Comparison of ENCODE assay signal across 21 cellular contexts in genomic region chr7:29879609-29880008, GRCh38.
DNase-seq lines count a peak whose midpoint lies in the region; ATAC-seq, FAIRE-seq and TF ChIP-seq lines count a peak whose summit lies in the region.
"Had no signal": no experiment of that assay in that cellular context is flagged by ENCODE, and none has a peak within 500 bp of the region (broad histone marks: within the 10 kb centered on the region; RNA-seq: fewer than 3 reads in every experiment).

No MANE protein-coding gene starts in this region.

- no peak for ATAC-seq in K562
- ATAC-seq: T-cell had no signal

- no peaks in the 10 kb centered on the region for H3K9me3 Mint-ChIP-seq in activated CD4-positive, alpha-beta memory T cell treated with anti-CD3 and anti-CD28 coated beads, Interleukin-2, amount 10 ng/mL, durations not matched to agents 7 days and 5 days
- no peaks in the 10 kb centered on the region for H3K9me3 Mint-ChIP-seq in activated T-cell treated with anti-CD3 and anti-CD28 coated beads, Interleukin-2, amount 50 U/mL, for 24 hours
- H3K9me3 Mint-ChIP-seq: activated B cell treated with CpG ODN at 0.5 μM for 24 hours; dendritic cell treated with granulocyte-macrophage colony-stimulating factor and Interleukin-4, amounts not matched to agents 40 ng/mL and 50 ng/mL, for 4 days; mesothelial cell of epicardium; T-cell had no signal

- H3K4me3 ChIP-seq in K562 (no peak overlapping the region), right atrium auricular region (no peak overlapping the region)
- H3K4me3 ChIP-seq: esophagus squamous epithelium, HAP-1, Peyer's patch had no signal

- H3K36me3 Mint-ChIP-seq in activated CD4-positive, alpha-beta memory T cell treated with anti-CD3 and anti-CD28 coated beads, Interleukin-2, amount 10 ng/mL, durations not matched to agents 7 days and 5 days (ENCODE audit: low read depth), result no peaks in the 10 kb centered on the region
- H3K36me3 Mint-ChIP-seq in activated T-cell treated with anti-CD3 and anti-CD28 coated beads, Interleukin-2, amount 50 U/mL, for 24 hours (ENCODE audit: low read depth), result no peaks in the 10 kb centered on the region
- H3K36me3 Mint-ChIP-seq: activated naive CD8-positive, alpha-beta T cell; T-cell had no signal

- POLR2A ChIA-PET in K562 (lab: Yijun Ruan, JAX), result no interaction called here
- POLR2A ChIA-PET in activated CD4-positive, alpha-beta memory T cell treated with anti-CD3 and anti-CD28 coated beads, Interleukin-2, amount 10 ng/mL, durations not matched to agents 7 days and 5 days (lab: Charles Lee), result no interaction called here

- no peaks in the 10 kb centered on the region for H3K79me2 ChIP-seq in K562 (ENCODE audit: control insufficient read depth, insufficient read depth, low read length)

- no peak for TF ChIP-seq EP300 in K562 (IDR thresholded peaks at IDR 0.05; ENCODE audit: low read length)

- H3K9me1 ChIP-seq in K562 (ENCODE audit: control insufficient read depth, insufficient read depth, low read length), result no peaks in the 10 kb centered on the region

- H3K4me3 Mint-ChIP-seq in activated CD4-positive, alpha-beta memory T cell treated with anti-CD3 and anti-CD28 coated beads, Interleukin-2, amount 10 ng/mL, durations not matched to agents 7 days and 5 days, result no peak overlapping the region
- H3K4me3 Mint-ChIP-seq in activated T-cell treated with anti-CD3 and anti-CD28 coated beads, Interleukin-2, amount 50 U/mL, for 24 hours, result no peak overlapping the region
- H3K4me3 Mint-ChIP-seq: activated B cell treated with CpG ODN at 0.5 μM for 24 hours; activated naive CD8-positive, alpha-beta T cell; dendritic cell treated with granulocyte-macrophage colony-stimulating factor and Interleukin-4, amounts not matched to agents 40 ng/mL and 50 ng/mL, for 4 days; mesothelial cell of epicardium; T-cell had no signal

- no peak overlapping the region for H3K4me2 ChIP-seq in K562 (ENCODE audit: insufficient read depth, low read length)

- H3K9ac ChIP-seq in K562 (ENCODE audit: insufficient read depth in 1 of 2, low read depth in 2 of 2, low read length in 2 of 2), result no peak overlapping the region

- TF ChIP-seq RAD21 in K562 (CRISPR knock-in tag; conservative IDR thresholded peaks at IDR 0.05 in 1 of 2, IDR thresholded peaks at IDR 0.05 in 1 of 2), result no peak

- H3K4me1 ChIP-seq in K562 (replicated peaks in 1 of 2; ENCODE audit: control insufficient read depth in 2 of 2, insufficient read depth in 2 of 2, low read length in 2 of 2), result peaks cover 0 to 3% of the 10 kb centered on the region in 2 experiments; a peak in 1 of 5 replicates
- H3K4me1 ChIP-seq in right atrium auricular region, result no peaks in the 10 kb centered on the region
- H3K4me1 ChIP-seq: HAP-1, Peyer's patch had no signal

- no peak overlapping the region for H2AFZ ChIP-seq in K562 (ENCODE audit: low read depth, low read length)

- TF ChIP-seq POLR2A in K562 (conservative IDR thresholded peaks at IDR 0.05), result no peak

- FAIRE-seq in K562 (lab: Jason Lieb, UNC), result no peak
- FAIRE-seq: small intestine had no signal

- H3K27me3 ChIP-seq in K562 (ENCODE audit: control insufficient read depth in 2 of 2, insufficient read depth in 2 of 2, low read length in 2 of 2) (no peaks in the 10 kb centered on the region), right atrium auricular region (no peaks in the 10 kb centered on the region)
- H3K27me3 ChIP-seq: Peyer's patch had no signal

- intact Hi-C loops in K562 (cut with micrococcal nuclease), result loop anchor here (2.0 to 5.0 kb wide), 2 partner anchors 41 to 183 kb away; no protein-coding TSS in a partner anchor

- TF ChIP-seq CTCF in K562 (IDR thresholded peaks at IDR 0.05 in 2 of 3, conservative IDR thresholded peaks at IDR 0.05 in 1 of 3; ENCODE audit: insufficient read depth in 2 of 3, low read depth in 1 of 3, low read length in 3 of 3) (no peak), right atrium auricular region (IDR thresholded peaks at IDR 0.05) (no peak)

- H4K20me1 ChIP-seq in K562 (replicated peaks; ENCODE audit: control insufficient read depth, insufficient read depth, low read length), result no peaks in the 10 kb centered on the region

- H3K4me1 Mint-ChIP-seq in activated CD4-positive, alpha-beta memory T cell treated with anti-CD3 and anti-CD28 coated beads, Interleukin-2, amount 10 ng/mL, durations not matched to agents 7 days and 5 days, result no peaks in the 10 kb centered on the region
- H3K4me1 Mint-ChIP-seq in activated T-cell treated with anti-CD3 and anti-CD28 coated beads, Interleukin-2, amount 50 U/mL, for 24 hours (ENCODE audit: low read depth), result peaks cover 12% of the 10 kb centered on the region

- BruUV-seq in K562 (replicated peaks; lab: Mats Ljungman, UMichigan), result no TSS peak

- in situ Hi-C loops in K562 (cut with MboI), result loop anchor here (10.0 kb wide), 1 partner anchor 175 kb away; no protein-coding TSS in a partner anchor

- CTCF ChIA-PET in K562 (lab: Yijun Ruan, JAX; ENCODE audit: low intra/inter-chr PET ratio), result no interaction called here
- CTCF ChIA-PET in activated CD4-positive, alpha-beta memory T cell treated with anti-CD3 and anti-CD28 coated beads, Interleukin-2, amount 10 ng/mL, durations not matched to agents 7 days and 5 days (lab: Charles Lee), result interaction anchor here (1.5 kb wide), 1 partner anchor 182 kb away, joined by 6 read pairs; no protein-coding TSS in a partner anchor

- H3K27me3 Mint-ChIP-seq in activated CD4-positive, alpha-beta memory T cell treated with anti-CD3 and anti-CD28 coated beads, Interleukin-2, amount 10 ng/mL, durations not matched to agents 7 days and 5 days, result peaks cover 26% of the 10 kb centered on the region
- H3K27me3 Mint-ChIP-seq in activated T-cell treated with anti-CD3 and anti-CD28 coated beads, Interleukin-2, amount 50 U/mL, for 24 hours, result peaks cover 14% of the 10 kb centered on the region

- no peaks in the 10 kb centered on the region for H3K9me3 ChIP-seq in K562 (replicated peaks; ENCODE audit: control insufficient read depth, insufficient read depth, low read depth, low read length)
- no peaks in the 10 kb centered on the region for H3K9me3 ChIP-seq in right atrium auricular region
- H3K9me3 ChIP-seq: esophagus squamous epithelium, HAP-1, Peyer's patch had no signal

- DNase-seq in stimulated activated CD4-positive, alpha-beta T cell treated with anti-CD3 and anti-CD28 coated beads, Interleukin-15, amount 100 ng/mL, for 24 hours, result peak; percentile 15
- DNase-seq in stimulated activated CD4-positive, alpha-beta T cell treated with anti-CD3 and anti-CD28 coated beads, Interleukin-2, amount 100 ng/mL, for 48 hours, result no peak
- DNase-seq in K562 (ENCODE audit: extremely low read depth in 1 of 4, low spot score in 3 of 4), result no peak
- peak; percentile 63 for DNase-seq in right atrium auricular region (ENCODE audit: low spot score)
- no peak for DNase-seq in RPMI8226
- DNase-seq in activated CD4-positive, alpha-beta memory T cell treated with anti-CD3 and anti-CD28 coated beads, Interleukin-2, amount 10 ng/mL, durations not matched to agents 7 days and 5 days, result no peak
- DNase-seq in activated T-cell treated with anti-CD3 and anti-CD28 coated beads, Interleukin-2, amount 50 U/mL, for 24 hours, result no peak
- no peak for DNase-seq in DMS79 treated with DMSO at 0.1 percent for 48 hours (lab: John Stamatoyannopoulos, UW)
- DNase-seq: activated B cell treated with CpG ODN at 0.5 μM for 24 hours, DMS 273 treated with DMSO at 0.1 percent for 48 hours, esophagus squamous epithelium, Kasumi-1, NCI-H2029, Peyer's patch, small intestine, T-cell had no signal

- no peak overlapping the region for H3K27ac Mint-ChIP-seq in activated CD4-positive, alpha-beta memory T cell treated with anti-CD3 and anti-CD28 coated beads, Interleukin-2, amount 10 ng/mL, durations not matched to agents 7 days and 5 days
- no peak overlapping the region for H3K27ac Mint-ChIP-seq in activated T-cell treated with anti-CD3 and anti-CD28 coated beads, Interleukin-2, amount 50 U/mL, for 24 hours
- H3K27ac Mint-ChIP-seq: activated B cell treated with CpG ODN at 0.5 μM for 24 hours; activated naive CD8-positive, alpha-beta T cell; dendritic cell treated with granulocyte-macrophage colony-stimulating factor and Interleukin-4, amounts not matched to agents 40 ng/mL and 50 ng/mL, for 4 days; mesothelial cell of epicardium; T-cell had no signal

- 23% methylated on average over 2 of the region's 2 CpGs for WGBS in K562 (ENCODE audit: insufficient coverage, low coverage, missing lambda C conversion rate)

- no peak overlapping the region for H3K27ac ChIP-seq in K562 (ENCODE audit: extremely low read depth, low read depth, low read length)
- H3K27ac ChIP-seq in right atrium auricular region, result no peak overlapping the region
- H3K27ac ChIP-seq: esophagus squamous epithelium, HL-60, Peyer's patch had no signal

- no peaks in the 10 kb centered on the region for H3K36me3 ChIP-seq in K562 (ENCODE audit: control insufficient read depth, insufficient read depth, low read length)
- no peaks in the 10 kb centered on the region for H3K36me3 ChIP-seq in right atrium auricular region
- H3K36me3 ChIP-seq: esophagus squamous epithelium, Peyer's patch had no signal

TF ChIP-seq in K562, 482 proteins besides CTCF, POLR2A, EP300 and RAD21:
- TF ChIP-seq RAD51 (IDR thresholded peaks at IDR 0.05; ENCODE audit: borderline replicate concordance, low read depth), result peak; percentile 24; the same call in 1 of the 2 replicates
- no peak for TF ChIP-seq SIX5 (IDR thresholded peaks at IDR 0.05; ENCODE audit: borderline replicate concordance in 1 of 2, insufficient read depth in 1 of 2, low read depth in 1 of 2, low read length in 2 of 2)
- TF ChIP-seq KLF10 (CRISPR knock-in tag; IDR thresholded peaks at IDR 0.05), result no peak
- peak; percentile 31 for TF ChIP-seq TFE3 (CRISPR knock-in tag; IDR thresholded peaks at IDR 0.05)
- TF ChIP-seq PHB (CRISPR knock-in tag; IDR thresholded peaks at IDR 0.05), result no peak
- TF ChIP-seq PCBP1 (IDR thresholded peaks at IDR 0.05; ENCODE audit: low read depth, low read length, poor library complexity, severe bottlenecking), result no peak

Comparison
In these comparisons a context has a peak if more than half of its experiments do, and no peak if none do; other contexts are left out.
1. DNase-seq: peak in stimulated activated CD4-positive, alpha-beta T cell treated with anti-CD3 and anti-CD28 coated beads, Interleukin-15, amount 100 ng/mL, for 24 hours (single experiment) and right atrium auricular region (single experiment); none in stimulated activated CD4-positive, alpha-beta T cell treated with anti-CD3 and anti-CD28 coated beads, Interleukin-2, amount 100 ng/mL, for 48 hours (0 of 2), K562 (0 of 4), RPMI8226 (single experiment), activated CD4-positive, alpha-beta memory T cell treated with anti-CD3 and anti-CD28 coated beads, Interleukin-2, amount 10 ng/mL, durations not matched to agents 7 days and 5 days (single experiment), activated T-cell treated with anti-CD3 and anti-CD28 coated beads, Interleukin-2, amount 50 U/mL, for 24 hours (single experiment) and DMS79 treated with DMSO at 0.1 percent for 48 hours (single experiment).